Comparison of ENCODE assay signal across 8 cellular contexts in genomic region chr2:199956062-199956380, GRCh38. TPM values are rescaled to one million over a fixed set of nuclear protein-coding genes. Genes with fewer than 3 reads are reported as not detected.
DNase-seq lines count a peak whose midpoint lies in the region; ATAC-seq, FAIRE-seq and TF ChIP-seq lines count a peak whose summit lies in the region.

No MANE protein-coding gene starts in this region.

- H3K27ac ChIP-seq in SJSA1 = peak overlapping the region; percentile 77
- peak overlapping the region; percentile 78 for H3K27ac ChIP-seq in foreskin keratinocyte
- H3K27ac ChIP-seq in small intestine (ENCODE audit: low read depth in 1 of 2, low read length in 1 of 2) = peak overlapping the region; percentile 95 to 98

- no peaks in the 10 kb centered on the region for H3K9me3 ChIP-seq in SJSA1 (replicated peaks)
- no peaks in the 10 kb centered on the region for H3K9me3 ChIP-seq in small intestine (ENCODE audit: control insufficient read depth, low read depth)

- peak overlapping the region; percentile 76 for H3K4me3 ChIP-seq in SJSA1
- H3K4me3 ChIP-seq in small intestine (ENCODE audit: low read depth in 1 of 2, low read length in 2 of 2) = peak overlapping the region; percentile 89 to 98

- H3K36me3 ChIP-seq in SJSA1 (peaks cover 48% of the 10 kb centered on the region), small intestine (ENCODE audit: control insufficient read depth in 2 of 2, insufficient read depth in 2 of 2, low read length in 2 of 2) (peaks cover 0 to 3% of the 10 kb centered on the region in 2 donors)

- H3K27me3 ChIP-seq in SJSA1 (replicated peaks) = no peaks in the 10 kb centered on the region
- H3K27me3 ChIP-seq in foreskin keratinocyte = no peaks in the 10 kb centered on the region
- no peaks in the 10 kb centered on the region for H3K27me3 ChIP-seq in small intestine (ENCODE audit: control insufficient read depth in 2 of 2, insufficient read depth in 2 of 2, low read length in 2 of 2)

- H3K4me1 ChIP-seq in SJSA1 (replicated peaks) (peaks cover 20% of the 10 kb centered on the region), foreskin keratinocyte (peaks cover 5% of the 10 kb centered on the region), small intestine (ENCODE audit: control insufficient read depth in 2 of 2, insufficient read depth in 1 of 2, low read depth in 1 of 2, low read length in 1 of 2) (peaks cover 9 to 13% of the 10 kb centered on the region in 2 donors)

- DNase-seq in NCI-H526 treated with DMSO at 0.1 percent for 48 hours (lab: John Stamatoyannopoulos, UW) = peak; percentile 59
- no peak for DNase-seq in NCI-H526 (lab: John Stamatoyannopoulos, UW)
- DNase-seq in SJSA1 (ENCODE audit: low read depth in 1 of 2, low spot score in 2 of 2) = no peak
- DNase-seq in foreskin keratinocyte = peak in 1 of 2 donors; percentile 14
- peak; percentile 24 for DNase-seq in small intestine
- no peak for DNase-seq in NCI-H1694 (lab: John Stamatoyannopoulos, UW)

- WGBS in small intestine, 3 donors = 1% methylated on average over 9 to 10 of the region's 10 CpGs

- no peak for FAIRE-seq in small intestine (lab: Jason Lieb, UNC)

- TF ChIP-seq CTCF in foreskin keratinocyte (conservative IDR thresholded peaks at IDR 0.05) = no peak

- ATAC-seq in foreskin keratinocyte = no peak
- no peak for ATAC-seq in esophagus mucosa
- ATAC-seq in GM19324 (IDR thresholded peaks at IDR 0.05; ENCODE audit: low FRiP score, unreplicated experiment) = no peak

RNA-seq across cellular contexts. Expression of gene MAIP1, which starts 0.6 kb away (rescaled TPM):
- total RNA-seq in SJSA1 (2014; rRNA removed; shearing (Covaris generic)) = 17.9 and 31.8 TPM in 2 replicates
- total RNA-seq in foreskin keratinocyte (20.4 and 25.7 TPM in 2 replicates), esophagus mucosa (17.7 TPM)
- polyA plus RNA-seq in foreskin keratinocyte (18.8 and 22.2 TPM in 2 replicates), small intestine (10 to 100 TPM; 26.1 to 49.9 (median 28.4) TPM)

RNA-seq across cellular contexts. Expression of gene TYW5, which starts 0.7 kb away (rescaled TPM):
- 6.3 and 9.2 TPM in 2 replicates for total RNA-seq in SJSA1 (2014; rRNA removed; shearing (Covaris generic))
- total RNA-seq in foreskin keratinocyte (8.4 and 8.7 TPM in 2 replicates), esophagus mucosa (4.5 TPM)
- polyA plus RNA-seq in foreskin keratinocyte (5.1 and 5.3 TPM in 2 replicates), small intestine (1 to 10 TPM; 2.4 to 4.0 (median 3.5) TPM)

RNA-seq across cellular contexts. Expression of gene C2orf69, which starts 44.9 kb away (rescaled TPM):
- 13.5 and 20.7 TPM in 2 replicates for total RNA-seq in SJSA1 (2014; rRNA removed; shearing (Covaris generic))
- total RNA-seq in foreskin keratinocyte = 12.8 and 14.9 TPM in 2 replicates
- 3.5 and 4.6 TPM in 2 replicates for polyA plus RNA-seq in foreskin keratinocyte
- 1 to 10 TPM; 6.8 to 8.3 (median 7.7) TPM for polyA plus RNA-seq in small intestine
- total RNA-seq in esophagus mucosa = 7.7 TPM

Comparison
In these comparisons a context has a peak if more than half of its experiments do, and no peak if none do; other contexts are left out.
1. DNase-seq: peak in NCI-H526 treated with DMSO at 0.1 percent for 48 hours (single experiment) and small intestine (single experiment); none in NCI-H526 (0 of 2), SJSA1 (0 of 2) and NCI-H1694 (single experiment).
2. Peak in every context shown above with its lines, with median percentiles within 50 percentile points of each other: H3K27ac ChIP-seq.